Comparison of ENCODE assay signal across 8 cellular contexts in the genomic region with DNA sequence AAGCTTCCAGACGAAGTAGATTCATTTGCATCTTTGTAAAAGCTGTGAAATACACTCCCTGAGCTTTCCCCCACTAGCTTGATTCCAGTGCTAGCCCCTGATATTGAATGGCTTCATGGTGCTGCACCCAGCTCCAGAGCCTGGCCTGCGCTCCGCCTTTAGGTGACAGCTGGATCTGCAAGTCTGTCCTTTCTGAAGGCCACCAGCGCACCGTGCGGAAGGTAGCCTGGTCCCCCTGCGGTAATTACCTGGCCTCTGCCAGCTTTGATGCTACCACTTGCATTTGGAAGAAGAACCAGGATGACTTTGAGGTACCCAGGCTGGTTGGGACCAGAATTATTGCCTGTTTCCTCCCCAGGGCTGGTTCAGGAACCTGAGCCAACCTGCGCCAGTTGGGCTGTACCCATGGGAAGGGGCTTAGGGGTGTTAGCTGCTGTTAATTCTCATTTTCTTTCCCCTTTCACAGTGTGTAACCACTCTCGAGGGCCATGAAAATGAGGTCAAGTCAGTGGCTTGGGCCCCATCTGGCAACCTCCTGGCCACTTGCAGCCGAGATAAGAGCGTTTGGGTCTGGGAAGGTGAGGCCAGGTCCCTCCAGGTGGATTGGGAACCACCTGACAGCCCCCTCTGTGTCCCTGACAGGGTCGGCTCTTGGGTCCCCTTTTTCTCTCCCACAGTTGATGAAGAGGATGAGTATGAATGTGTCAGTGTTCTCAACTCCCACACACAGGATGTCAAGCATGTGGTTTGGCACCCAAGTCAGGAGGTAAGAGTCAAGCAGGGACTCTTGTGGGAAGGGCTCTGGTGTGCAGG. TPM values are rescaled to one million over a fixed set of nuclear protein-coding genes. Genes with fewer than 3 reads are reported as not detected.
DNase-seq lines count a peak whose midpoint lies in the region; ATAC-seq, FAIRE-seq and TF ChIP-seq lines count a peak whose summit lies in the region.

No MANE protein-coding gene starts in this region.

- TF ChIP-seq CTCF in A549 (IDR thresholded peaks at IDR 0.05) (peak; percentile 34; the same call in 2 of the 3 replicates), GM12875 (IDR thresholded peaks at IDR 0.05; ENCODE audit: borderline replicate concordance, insufficient read depth, low read depth, low read length) (peak; percentile 57; the same call in 1 of the 2 replicates), hepatocyte (IDR thresholded peaks at IDR 0.05; ENCODE audit: poor library complexity) (peak; percentile 33), gastroesophageal sphincter (IDR thresholded peaks at IDR 0.05) (no peak)

- no peak for FAIRE-seq in A549 (lab: Jason Lieb, UNC)

- peak overlapping the region; percentile 92; a peak in 4 of 6 replicates for H3K27ac ChIP-seq in A549
- no peak overlapping the region for H3K27ac ChIP-seq in hepatocyte
- peak overlapping the region in 2 of 4 donors; percentile 91 to 97 for H3K27ac ChIP-seq in gastroesophageal sphincter

- no peak overlapping the region for H2AFZ ChIP-seq in hepatocyte

- H3K36me3 ChIP-seq in NT2/D1 (ENCODE audit: insufficient read depth, insufficient read length, low read length) (peaks cover 60% of the 10 kb centered on the region), hepatocyte (replicated peaks; ENCODE audit: insufficient read depth, low read depth) (peaks cover 3% of the 10 kb centered on the region), gastroesophageal sphincter (peaks cover 0 to 65% of the 10 kb centered on the region in 2 donors)

- peak overlapping the region; percentile 33 for H3K9ac ChIP-seq in NT2/D1 (ENCODE audit: insufficient read length, low read depth)

- H3K4me2 ChIP-seq in A549 (peak overlapping the region; percentile 93), hepatocyte (peak overlapping the region; percentile 98)

- peak overlapping the region; percentile 92 for H3K4me3 Mint-ChIP-seq in activated T-helper 17 cell treated with anti-CD3 and anti-CD28 coated beads, Interleukin-2, amount 50 U/mL, for 72 hours

- H3K9me3 ChIP-seq in A549 (no peaks in the 10 kb centered on the region), NT2/D1 (ENCODE audit: insufficient read depth, low read length) (no peaks in the 10 kb centered on the region), hepatocyte (ENCODE audit: low read depth) (no peaks in the 10 kb centered on the region), gastroesophageal sphincter (no peaks in the 10 kb centered on the region)

- H3K36me3 Mint-ChIP-seq in activated T-helper 17 cell treated with anti-CD3 and anti-CD28 coated beads, Interleukin-2, amount 50 U/mL, for 72 hours (ENCODE audit: low read depth): peaks cover 87% of the 10 kb centered on the region

- WGBS in A549 (ENCODE audit: missing lambda C conversion rate): 59% methylated on average over 12 of the region's 12 CpGs
- 80% methylated on average over 12 of the region's 12 CpGs for WGBS in hepatocyte (ENCODE audit: low lambda C conversion rate, missing lambda C conversion rate)
- 50 to 70% methylated on average over 2 to 4 of the region's 12 CpGs for WGBS in gastroesophageal sphincter (ENCODE audit: low coverage in 1 of 2), 2 donors

- H3K27me3 Mint-ChIP-seq in activated T-helper 17 cell treated with anti-CD3 and anti-CD28 coated beads, Interleukin-2, amount 50 U/mL, for 72 hours: no peaks in the 10 kb centered on the region

- H3K27me3 ChIP-seq in NT2/D1 (ENCODE audit: insufficient read depth, insufficient read length) (no peaks in the 10 kb centered on the region), hepatocyte (no peaks in the 10 kb centered on the region), gastroesophageal sphincter (no peaks in the 10 kb centered on the region)

- H3K79me2 ChIP-seq in hepatocyte: peaks cover 54% of the 10 kb centered on the region

- peak overlapping the region; percentile 89 for H3K27ac Mint-ChIP-seq in activated T-helper 17 cell treated with anti-CD3 and anti-CD28 coated beads, Interleukin-2, amount 50 U/mL, for 72 hours

- CTCF ChIA-PET in A549 (lab: Yijun Ruan, JAX): interaction anchor here (0.8 to 2.1 kb wide), 14 partner anchors 10 to 274 kb away, joined by 3 to 10 read pairs (median 4); partner anchors contain the start of gene ASTL

- TF ChIP-seq POLR2A in A549 (IDR thresholded peaks at IDR 0.05; ENCODE audit: low read length) (no peak), gastroesophageal sphincter (IDR thresholded peaks at IDR 0.05) (no peak)

- H3K4me1 ChIP-seq in A549 (peaks cover 18% of the 10 kb centered on the region), NT2/D1 (ENCODE audit: insufficient read depth, insufficient read length) (peaks cover 10% of the 10 kb centered on the region), hepatocyte (ENCODE audit: insufficient read depth) (peaks cover 21% of the 10 kb centered on the region), gastroesophageal sphincter (peaks cover 0 to 44% (median 12%) of the 10 kb centered on the region in 3 donors)

- peak overlapping the region; percentile 97 for H3K4me3 ChIP-seq in A549
- H3K4me3 ChIP-seq in GM12875 (ENCODE audit: low read depth, low read length): peak overlapping the region; percentile 96
- peak overlapping the region; percentile 94 for H3K4me3 ChIP-seq in NT2/D1 (ENCODE audit: insufficient read length, low read depth)
- H3K4me3 ChIP-seq in hepatocyte: peak overlapping the region; percentile 78
- H3K4me3 ChIP-seq in gastroesophageal sphincter: peak overlapping the region in 1 of 2 donors; percentile 94

- H3K9me2 ChIP-seq in hepatocyte (replicated peaks; ENCODE audit: insufficient read depth): no peaks in the 10 kb centered on the region

- DNase-seq in A549 (ENCODE audit: low read depth in 1 of 2, low spot score in 1 of 2) (peak; percentile 39 to 66), NT2/D1 (ENCODE audit: low read depth, low spot score) (peak; percentile 44), hepatocyte (ENCODE audit: low spot score) (peak; percentile 69), globus pallidus (ENCODE audit: low spot score) (no peak)
- DNase-seq in stimulated activated CD4-positive, alpha-beta T cell treated with anti-CD3 and anti-CD28 coated beads, Interleukin-2, amount 100 ng/mL, for 48 hours: peak; percentile 33 to 50

- POLR2A ChIA-PET in A549 (lab: Yijun Ruan, JAX): interaction anchor here (0.6 to 1.6 kb wide), 2 partner anchors 59 to 165 kb away, joined by 5 to 6 read pairs; partner anchors contain the start of gene STARD7

- TF ChIP-seq EP300 in A549 (IDR thresholded peaks at IDR 0.05) (no peak), gastroesophageal sphincter (IDR thresholded peaks at IDR 0.05) (no peak)

- ATAC-seq in A549: peak; percentile 36 to 49; a peak in 3 of 6 replicates
- peak; percentile 60 for ATAC-seq in activated T-helper 17 cell treated with anti-CD3 and anti-CD28 coated beads, Interleukin-2, amount 50 U/mL, for 72 hours (replicated peaks)
- ATAC-seq in gastroesophageal sphincter: no peak

- peak; percentile 25 to 56; a peak in 3 of 5 replicates for TF ChIP-seq RAD21 in A549 (conservative IDR thresholded peaks at IDR 0.05 in 1 of 2, IDR thresholded peaks at IDR 0.05 in 1 of 2)

- peaks cover 26% of the 10 kb centered on the region for H3K4me1 Mint-ChIP-seq in activated T-helper 17 cell treated with anti-CD3 and anti-CD28 coated beads, Interleukin-2, amount 50 U/mL, for 72 hours

- H3K9me3 Mint-ChIP-seq in activated T-helper 17 cell treated with anti-CD3 and anti-CD28 coated beads, Interleukin-2, amount 50 U/mL, for 72 hours: no peaks in the 10 kb centered on the region

- peaks cover 10% of the 10 kb centered on the region for H4K20me1 ChIP-seq in hepatocyte (ENCODE audit: insufficient read depth, poor library complexity, severe bottlenecking)

RNA-seq across cellular contexts. Expression of gene CIAO1, which starts 1.3 kb away (rescaled TPM):
- polyA plus RNA-seq in A549 (2011; rRNA removed) (99.7 and 123 TPM in 2 replicates), A549 (2017; fragmentation: RNase III; extraction: RNeasy Plus Mini Kit Qiagen cat#74134 plus additional on column Dnase treatment) (83.2 to 88.4 TPM (median 87.6 TPM) in 3 replicates), hepatocyte (66.9 and 71.2 TPM in 2 replicates)
- 156 and 179 TPM in 2 replicates for polyA plus RNA-seq in A549 (2012; cell fraction: cytosol; rRNA removed)
- 194 and 209 TPM in 2 replicates for polyA plus RNA-seq in A549 (2012; cell fraction: nucleus; rRNA removed)
- 110 and 132 TPM in 2 replicates for polyA minus RNA-seq in A549 (2011; rRNA and poly(A)+ RNA removed)
- total RNA-seq in activated T-helper 17 cell treated with anti-CD3 and anti-CD28 coated beads, Interleukin-2, amount 50 U/mL, for 72 hours: 10 to 100 TPM; 71.4 to 81.3 TPM
- total RNA-seq in hepatocyte (90.1 and 96.4 TPM in 2 replicates), gastroesophageal sphincter (100 to 1,000 TPM in 1 of 4 donors, 10 to 100 TPM in 3; 60.7 to 107 (median 84.8) TPM)

RNA-seq across cellular contexts. Expression of gene TMEM127, which starts 1.6 kb away (rescaled TPM):
- polyA plus RNA-seq in A549 (2011; rRNA removed) (38.7 and 45.3 TPM in 2 replicates), A549 (2017; fragmentation: RNase III; extraction: RNeasy Plus Mini Kit Qiagen cat#74134 plus additional on column Dnase treatment) (28.8 to 31.9 TPM (median 31.4 TPM) in 3 replicates), hepatocyte (44.4 and 44.5 TPM in 2 replicates)
- polyA plus RNA-seq in A549 (2012; cell fraction: cytosol; rRNA removed): 34.1 and 48.2 TPM in 2 replicates
- 36.7 and 42.3 TPM in 2 replicates for polyA plus RNA-seq in A549 (2012; cell fraction: nucleus; rRNA removed)
- polyA minus RNA-seq in A549 (2011; rRNA and poly(A)+ RNA removed): 69.4 and 69.9 TPM in 2 replicates
- 10 to 100 TPM; 23.8 to 25.4 TPM for total RNA-seq in activated T-helper 17 cell treated with anti-CD3 and anti-CD28 coated beads, Interleukin-2, amount 50 U/mL, for 72 hours
- total RNA-seq in hepatocyte (32.5 and 33.6 TPM in 2 replicates), gastroesophageal sphincter (10 to 100 TPM; 39.4 to 73.8 (median 43.9) TPM)

RNA-seq across cellular contexts. Expression of gene SNRNP200, which starts 38.0 kb away (rescaled TPM):
- polyA plus RNA-seq in A549 (2011; rRNA removed) (202 and 315 TPM in 2 replicates), A549 (2017; fragmentation: RNase III; extraction: RNeasy Plus Mini Kit Qiagen cat#74134 plus additional on column Dnase treatment) (118 to 128 TPM (median 124 TPM) in 3 replicates), hepatocyte (59.8 and 64.1 TPM in 2 replicates)
- polyA plus RNA-seq in A549 (2012; cell fraction: cytosol; rRNA removed): 194 and 218 TPM in 2 replicates
- polyA plus RNA-seq in A549 (2012; cell fraction: nucleus; rRNA removed): 571 and 581 TPM in 2 replicates
- 553 and 613 TPM in 2 replicates for polyA minus RNA-seq in A549 (2011; rRNA and poly(A)+ RNA removed)
- total RNA-seq in activated T-helper 17 cell treated with anti-CD3 and anti-CD28 coated beads, Interleukin-2, amount 50 U/mL, for 72 hours: 100 to 1,000 TPM; 155 to 198 TPM
- total RNA-seq in hepatocyte (56.3 and 60.9 TPM in 2 replicates), gastroesophageal sphincter (100 to 1,000 TPM in 2 of 4 donors, 10 to 100 TPM in 2; 63.4 to 108 (median 98.3) TPM)

RNA-seq across cellular contexts. Expression of gene ITPRIPL1, which starts 57.8 kb away (rescaled TPM):
- polyA plus RNA-seq in A549 (2011; rRNA removed): not detected in 2 replicates
- not detected in 2 replicates for polyA plus RNA-seq in A549 (2012; cell fraction: cytosol; rRNA removed)
- polyA plus RNA-seq in A549 (2012; cell fraction: nucleus; rRNA removed): not detected in 2 replicates
- not detected in 3 replicates for polyA plus RNA-seq in A549 (2017; fragmentation: RNase III; extraction: RNeasy Plus Mini Kit Qiagen cat#74134 plus additional on column Dnase treatment)
- polyA minus RNA-seq in A549 (2011; rRNA and poly(A)+ RNA removed): not detected in 2 replicates
- 10 to 100 TPM; 26.1 to 55.9 TPM for total RNA-seq in activated T-helper 17 cell treated with anti-CD3 and anti-CD28 coated beads, Interleukin-2, amount 50 U/mL, for 72 hours
- 2.0 TPM in 2 replicates for total RNA-seq in hepatocyte
- 0.83 and 1.9 TPM in 2 replicates for polyA plus RNA-seq in hepatocyte
- 1 to 10 TPM in 1 of 4 donors, under 1 TPM in 2, not detected in 1; 0.27 to 1.0 (median 0.89) TPM for total RNA-seq in gastroesophageal sphincter

RNA-seq across cellular contexts. Expression of gene STARD7, which starts 58.7 kb away (rescaled TPM):
- 119 and 136 TPM in 2 replicates for polyA plus RNA-seq in A549 (2011; rRNA removed)
- 51.8 and 60.3 TPM in 2 replicates for polyA plus RNA-seq in A549 (2012; cell fraction: cytosol; rRNA removed)
- 43.9 and 46.2 TPM in 2 replicates for polyA plus RNA-seq in A549 (2012; cell fraction: nucleus; rRNA removed)
- polyA plus RNA-seq in A549 (2017; fragmentation: RNase III; extraction: RNeasy Plus Mini Kit Qiagen cat#74134 plus additional on column Dnase treatment): 97.1 to 101 TPM (median 99.7 TPM) in 3 replicates
- 68.5 and 77.4 TPM in 2 replicates for polyA minus RNA-seq in A549 (2011; rRNA and poly(A)+ RNA removed)
- total RNA-seq in activated T-helper 17 cell treated with anti-CD3 and anti-CD28 coated beads, Interleukin-2, amount 50 U/mL, for 72 hours: 100 to 1,000 TPM; 140 to 190 TPM
- 119 and 138 TPM in 2 replicates for total RNA-seq in hepatocyte
- polyA plus RNA-seq in hepatocyte: 92.8 and 101 TPM in 2 replicates
- 100 to 1,000 TPM in 3 of 4 donors, 10 to 100 TPM in 1; 93.4 to 122 (median 107) TPM for total RNA-seq in gastroesophageal sphincter

Comparison
In these comparisons a context has a peak if more than half of its experiments do, and no peak if none do; other contexts are left out.
1. CTCF ChIP-seq: peak in A549 (single experiment), GM12875 (single experiment) and hepatocyte (single experiment); none in gastroesophageal sphincter (0 of 4).